Comparison of ENCODE assay signal across 19 cellular contexts in genomic region chr22:33194529-33194928, GRCh38.
"Had no signal": no experiment of that assay in that cellular context is flagged by ENCODE, and none has a peak within 500 bp of the region (broad histone marks: within the 10 kb centered on the region; RNA-seq: fewer than 3 reads in every experiment).

No MANE protein-coding gene starts in this region.

- H3K4me1 ChIP-seq: foreskin keratinocyte, pancreas, tibial nerve, upper lobe of right lung had no signal

- H3K27ac ChIP-seq: coronary artery, foreskin keratinocyte, pancreas, tibial nerve, upper lobe of right lung had no signal

- H3K4me3 Mint-ChIP-seq: endodermal cell; mesothelial cell of epicardium; nephron; stimulated activated memory B cell treated with anti-CD40 and anti-IgM and Interleukin-4, amounts not matched to agents 10 μg/mL and 1 μg/mL and 100 μg/mL, for 72 hours; stimulated activated naive CD8-positive, alpha-beta T cell treated with anti-CD3 and anti-CD28 coated beads, Interleukin-15, Interleukin-2, amounts not matched to agents 100 ng/mL and 50 ng/mL, for 24 hours had no signal

- H3K9me3 ChIP-seq: pancreas, upper lobe of right lung had no signal

- DNase-seq: effector CD4-positive, alpha-beta T cell; endodermal cell; erythroblast; foreskin keratinocyte; left colon; occipital lobe; pancreas; right cardiac atrium; stimulated activated CD4-positive, alpha-beta T cell treated with anti-CD3 and anti-CD28 coated beads, Interleukin-15, amount 100 ng/mL, for 24 hours; stimulated activated CD4-positive, alpha-beta T cell treated with anti-CD3 and anti-CD28 coated beads, Interleukin-1b, Interleukin-23, amount 100 ng/mL, for 48 hours; stimulated activated CD4-positive, alpha-beta T cell treated with anti-CD3 and anti-CD28 coated beads, Interleukin-4, amount 100 ng/mL, for 24 hours; upper lobe of right lung had no signal

- H3K27me3 ChIP-seq: tibial nerve, upper lobe of right lung had no signal

- H3K27ac Mint-ChIP-seq: endodermal cell; mesothelial cell of epicardium; nephron; progenitor cell of endocrine pancreas; stimulated activated memory B cell treated with anti-CD40 and anti-IgM and Interleukin-4, amounts not matched to agents 10 μg/mL and 1 μg/mL and 100 μg/mL, for 72 hours; stimulated activated naive CD8-positive, alpha-beta T cell treated with anti-CD3 and anti-CD28 coated beads, Interleukin-15, Interleukin-2, amounts not matched to agents 100 ng/mL and 50 ng/mL, for 24 hours had no signal

- ATAC-seq: foreskin keratinocyte; left colon; pancreas; right cardiac atrium; stimulated activated memory B cell treated with anti-CD40 and anti-IgM and Interleukin-4, amounts not matched to agents 10 μg/mL and 1 μg/mL and 100 μg/mL, for 72 hours; upper lobe of right lung had no signal

- H3K36me3 Mint-ChIP-seq: mesothelial cell of epicardium; stimulated activated memory B cell treated with anti-CD40 and anti-IgM and Interleukin-4, amounts not matched to agents 10 μg/mL and 1 μg/mL and 100 μg/mL, for 72 hours had no signal

- H3K36me3 ChIP-seq: pancreas, tibial nerve, upper lobe of right lung had no signal

- H3K4me1 Mint-ChIP-seq: endodermal cell, nephron had no signal

- H3K9me3 Mint-ChIP-seq: endodermal cell; stimulated activated memory B cell treated with anti-CD40 and anti-IgM and Interleukin-4, amounts not matched to agents 10 μg/mL and 1 μg/mL and 100 μg/mL, for 72 hours; stimulated activated naive CD8-positive, alpha-beta T cell treated with anti-CD3 and anti-CD28 coated beads, Interleukin-15, Interleukin-2, amounts not matched to agents 100 ng/mL and 50 ng/mL, for 24 hours had no signal

- H3K4me3 ChIP-seq: coronary artery, pancreas, tibial nerve, upper lobe of right lung had no signal
